Comparison of ENCODE assay signal across 1 cellular context in the genomic region with DNA sequence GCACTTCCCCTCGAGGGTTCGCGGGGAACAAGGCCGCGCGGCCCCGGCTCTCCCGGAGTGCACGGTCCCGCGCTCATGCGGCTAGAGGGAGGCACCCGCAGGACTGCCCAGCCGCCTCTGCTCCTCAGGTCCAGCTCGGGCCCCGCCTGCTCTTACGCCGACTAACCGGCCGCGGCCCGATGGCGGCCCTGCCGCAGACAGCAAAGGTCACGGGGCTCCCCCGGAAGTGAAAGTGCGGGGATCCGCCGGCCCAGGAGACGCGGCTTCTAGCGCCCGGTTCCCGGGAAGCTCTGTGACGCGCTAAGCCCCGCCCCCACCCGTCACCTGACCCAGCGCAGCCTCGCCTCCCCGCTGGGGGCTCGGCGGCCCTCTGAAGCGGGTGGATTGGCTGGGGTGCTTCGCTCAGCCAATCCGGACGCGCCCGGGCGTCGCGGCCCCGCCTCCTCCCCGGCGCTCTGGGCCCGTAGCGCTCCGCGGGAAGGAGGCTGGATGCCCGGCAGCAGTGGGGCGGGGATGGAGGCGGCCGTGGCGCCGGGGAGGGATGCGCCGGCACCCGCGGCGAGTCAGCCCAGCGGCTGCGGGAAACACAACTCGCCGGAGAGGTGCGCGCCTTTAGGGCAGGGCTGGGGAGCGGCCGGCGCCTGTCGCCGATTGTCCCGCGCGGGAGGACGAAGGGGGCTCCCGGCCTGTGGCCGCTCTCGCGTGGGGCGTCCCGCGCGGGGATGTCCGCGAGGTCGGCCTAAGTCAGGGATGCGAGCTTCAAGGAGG.
TF ChIP-seq lines count a peak whose summit lies in the region.

A gene with protein sequence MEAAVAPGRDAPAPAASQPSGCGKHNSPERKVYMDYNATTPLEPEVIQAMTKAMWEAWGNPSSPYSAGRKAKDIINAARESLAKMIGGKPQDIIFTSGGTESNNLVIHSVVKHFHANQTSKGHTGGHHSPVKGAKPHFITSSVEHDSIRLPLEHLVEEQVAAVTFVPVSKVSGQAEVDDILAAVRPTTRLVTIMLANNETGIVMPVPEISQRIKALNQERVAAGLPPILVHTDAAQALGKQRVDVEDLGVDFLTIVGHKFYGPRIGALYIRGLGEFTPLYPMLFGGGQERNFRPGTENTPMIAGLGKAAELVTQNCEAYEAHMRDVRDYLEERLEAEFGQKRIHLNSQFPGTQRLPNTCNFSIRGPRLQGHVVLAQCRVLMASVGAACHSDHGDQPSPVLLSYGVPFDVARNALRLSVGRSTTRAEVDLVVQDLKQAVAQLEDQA (plus strand): TSS at position 460 of the 768 bp plus-strand sequence. CDS start 54 bp downstream, at position 514.

TF ChIP-seq in A549, 52 proteins besides CTCF, POLR2A, EP300 and RAD21 (continued from another document):
- TF ChIP-seq ZFP36 (IDR thresholded peaks at IDR 0.05; ENCODE audit: borderline replicate concordance, partially characterized antibody) (no peak), GATA3 (IDR thresholded peaks at IDR 0.05; ENCODE audit: borderline replicate concordance) (no peak), ZNF302 (CRISPR knock-in tag; IDR thresholded peaks at IDR 0.05) (no peak), CBX8 (IDR thresholded peaks at IDR 0.05) (no peak), ZSCAN20 (CRISPR knock-in tag; IDR thresholded peaks at IDR 0.05) (no peak), ESRRA (IDR thresholded peaks at IDR 0.05; ENCODE audit: borderline replicate concordance, low read length) (no peak), NPAS2 (CRISPR knock-in tag; IDR thresholded peaks at IDR 0.05; ENCODE audit: borderline replicate concordance) (no peak), TP53 (CRISPR knock-in tag; IDR thresholded peaks at IDR 0.05) (no peak; the same call in 1 of the 2 replicates), HOXB13 (CRISPR knock-in tag; IDR thresholded peaks at IDR 0.05; ENCODE audit: low read depth) (no peak), CHD4 (IDR thresholded peaks at IDR 0.05; ENCODE audit: borderline replicate concordance) (no peak), MAZ (IDR thresholded peaks at IDR 0.05; ENCODE audit: borderline replicate concordance, low read depth, low read length) (no peak), ZC3H11A (IDR thresholded peaks at IDR 0.05) (no peak), CHD2 (IDR thresholded peaks at IDR 0.05; ENCODE audit: low read length, partially characterized antibody) (no peak), PHF8 (IDR thresholded peaks at IDR 0.05; ENCODE audit: borderline replicate concordance, low read depth) (peak; percentile 99), MAFK (IDR thresholded peaks at IDR 0.05; ENCODE audit: partially characterized antibody) (no peak), JUNB (IDR thresholded peaks at IDR 0.05) (no peak), HOXA7 (CRISPR knock-in tag; IDR thresholded peaks at IDR 0.05) (no peak), FOSL2 (IDR thresholded peaks at IDR 0.05) (no peak), FOSL2 (CRISPR knock-in tag; IDR thresholded peaks at IDR 0.05) (no peak), TFCP2L1 (CRISPR knock-in tag; IDR thresholded peaks at IDR 0.05) (no peak), POLR2AphosphoS2 (conservative IDR thresholded peaks at IDR 0.05; ENCODE audit: low read length) (no peak), EHMT2 (IDR thresholded peaks at IDR 0.05; ENCODE audit: low read depth) (no peak), BHLHE40 (IDR thresholded peaks at IDR 0.05; ENCODE audit: low read depth, low read length) (no peak), RFX5 (IDR thresholded peaks at IDR 0.05) (0 out of 2 replicates have a peak, but pooled peaks have one; percentile 32), CBX2 (IDR thresholded peaks at IDR 0.05; ENCODE audit: borderline replicate concordance, low read depth) (no peak), FOXS1 (CRISPR knock-in tag; IDR thresholded peaks at IDR 0.05) (no peak)
- TF ChIP-seq, protein P1, sequence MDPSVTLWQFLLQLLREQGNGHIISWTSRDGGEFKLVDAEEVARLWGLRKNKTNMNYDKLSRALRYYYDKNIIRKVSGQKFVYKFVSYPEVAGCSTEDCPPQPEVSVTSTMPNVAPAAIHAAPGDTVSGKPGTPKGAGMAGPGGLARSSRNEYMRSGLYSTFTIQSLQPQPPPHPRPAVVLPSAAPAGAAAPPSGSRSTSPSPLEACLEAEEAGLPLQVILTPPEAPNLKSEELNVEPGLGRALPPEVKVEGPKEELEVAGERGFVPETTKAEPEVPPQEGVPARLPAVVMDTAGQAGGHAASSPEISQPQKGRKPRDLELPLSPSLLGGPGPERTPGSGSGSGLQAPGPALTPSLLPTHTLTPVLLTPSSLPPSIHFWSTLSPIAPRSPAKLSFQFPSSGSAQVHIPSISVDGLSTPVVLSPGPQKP (IDR thresholded peaks at IDR 0.05; ENCODE audit: low read depth, low read length): no peak
- TF ChIP-seq, protein P2, sequence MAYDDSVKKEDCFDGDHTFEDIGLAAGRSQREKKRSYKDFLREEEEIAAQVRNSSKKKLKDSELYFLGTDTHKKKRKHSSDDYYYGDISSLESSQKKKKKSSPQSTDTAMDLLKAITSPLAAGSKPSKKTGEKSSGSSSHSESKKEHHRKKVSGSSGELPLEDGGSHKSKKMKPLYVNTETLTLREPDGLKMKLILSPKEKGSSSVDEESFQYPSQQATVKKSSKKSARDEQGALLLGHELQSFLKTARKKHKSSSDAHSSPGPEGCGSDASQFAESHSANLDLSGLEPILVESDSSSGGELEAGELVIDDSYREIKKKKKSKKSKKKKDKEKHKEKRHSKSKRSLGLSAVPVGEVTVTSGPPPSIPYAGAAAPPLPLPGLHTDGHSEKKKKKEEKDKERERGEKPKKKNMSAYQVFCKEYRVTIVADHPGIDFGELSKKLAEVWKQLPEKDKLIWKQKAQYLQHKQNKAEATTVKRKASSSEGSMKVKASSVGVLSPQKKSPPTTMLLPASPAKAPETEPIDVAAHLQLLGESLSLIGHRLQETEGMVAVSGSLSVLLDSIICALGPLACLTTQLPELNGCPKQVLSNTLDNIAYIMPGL (CRISPR knock-in tag; IDR thresholded peaks at IDR 0.05; ENCODE audit: borderline replicate concordance): no peak
- TF ChIP-seq, protein P3, sequence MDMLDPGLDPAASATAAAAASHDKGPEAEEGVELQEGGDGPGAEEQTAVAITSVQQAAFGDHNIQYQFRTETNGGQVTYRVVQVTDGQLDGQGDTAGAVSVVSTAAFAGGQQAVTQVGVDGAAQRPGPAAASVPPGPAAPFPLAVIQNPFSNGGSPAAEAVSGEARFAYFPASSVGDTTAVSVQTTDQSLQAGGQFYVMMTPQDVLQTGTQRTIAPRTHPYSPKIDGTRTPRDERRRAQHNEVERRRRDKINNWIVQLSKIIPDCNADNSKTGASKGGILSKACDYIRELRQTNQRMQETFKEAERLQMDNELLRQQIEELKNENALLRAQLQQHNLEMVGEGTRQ (IDR thresholded peaks at IDR 0.05): peak; percentile 93
- TF ChIP-seq, protein P4, sequence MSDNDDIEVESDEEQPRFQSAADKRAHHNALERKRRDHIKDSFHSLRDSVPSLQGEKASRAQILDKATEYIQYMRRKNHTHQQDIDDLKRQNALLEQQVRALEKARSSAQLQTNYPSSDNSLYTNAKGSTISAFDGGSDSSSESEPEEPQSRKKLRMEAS (IDR thresholded peaks at IDR 0.05): peak; percentile 74
- TF ChIP-seq, protein P5, sequence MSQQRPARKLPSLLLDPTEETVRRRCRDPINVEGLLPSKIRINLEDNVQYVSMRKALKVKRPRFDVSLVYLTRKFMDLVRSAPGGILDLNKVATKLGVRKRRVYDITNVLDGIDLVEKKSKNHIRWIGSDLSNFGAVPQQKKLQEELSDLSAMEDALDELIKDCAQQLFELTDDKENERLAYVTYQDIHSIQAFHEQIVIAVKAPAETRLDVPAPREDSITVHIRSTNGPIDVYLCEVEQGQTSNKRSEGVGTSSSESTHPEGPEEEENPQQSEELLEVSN (IDR thresholded peaks at IDR 0.05; ENCODE audit: borderline replicate concordance, low read depth): 0 out of 2 replicates have a peak, but pooled peaks have one; percentile 6
